ENCODE assay signal across 21 cellular contexts in genomic region chr20:38941726-38942389, GRCh38. TPM values are rescaled to one million over a fixed set of nuclear protein-coding genes. Genes with fewer than 3 reads are reported as not detected.
DNase-seq lines count a peak whose midpoint lies in the region; ATAC-seq and TF ChIP-seq lines count a peak whose summit lies in the region.
"Had no signal": no experiment of that assay in that cellular context is flagged by ENCODE, and none has a peak within 500 bp of the region (broad histone marks: within the 10 kb centered on the region; RNA-seq: fewer than 3 reads in every experiment).

No MANE protein-coding gene starts in this region.

- BruUV-seq in Calu3 (replicated peaks; lab: Mats Ljungman, UMichigan), result no TSS peak

- H3K36me3 ChIP-seq in WERI-Rb-1 (peaks cover 76% of the 10 kb centered on the region), mucosa of descending colon (ENCODE audit: low read depth) (no peaks in the 10 kb centered on the region)
- H3K36me3 ChIP-seq: prostate gland had no signal

- no peak overlapping the region for H3K27ac Mint-ChIP-seq in Calu3 (ENCODE audit: unreplicated experiment)
- H3K27ac Mint-ChIP-seq: activated naive CD8-positive, alpha-beta T cell treated with anti-CD3 and anti-CD28 coated beads, Interleukin-2, amount 10 ng/mL, durations not matched to agents 7 days and 5 days; type B pancreatic cell had no signal

- H3K27ac ChIP-seq in WERI-Rb-1, result no peak overlapping the region
- H3K27ac ChIP-seq: dorsolateral prefrontal cortex, heart left ventricle, prostate gland, SJSA1 had no signal

- peak; percentile 67 for ATAC-seq in mucosa of descending colon
- no peak for ATAC-seq in HG03139 (IDR thresholded peaks at IDR 0.05; ENCODE audit: unreplicated experiment)
- ATAC-seq: heart left ventricle had no signal

- H3K9me3 ChIP-seq in WERI-Rb-1 (ENCODE audit: severe bottlenecking) (no peaks in the 10 kb centered on the region), mucosa of descending colon (no peaks in the 10 kb centered on the region)
- H3K9me3 ChIP-seq: heart left ventricle, prostate gland, SJSA1 had no signal

- no peaks in the 10 kb centered on the region for H3K27me3 Mint-ChIP-seq in Calu3 (ENCODE audit: unreplicated experiment)
- H3K27me3 Mint-ChIP-seq: activated naive CD8-positive, alpha-beta T cell treated with anti-CD3 and anti-CD28 coated beads, Interleukin-2, amount 10 ng/mL, durations not matched to agents 7 days and 5 days; CD4-positive, alpha-beta memory T cell; type B pancreatic cell had no signal

- H3K36me3 Mint-ChIP-seq in Calu3 (ENCODE audit: insufficient read depth, unreplicated experiment), result peaks cover 22% of the 10 kb centered on the region
- H3K36me3 Mint-ChIP-seq: CD4-positive, alpha-beta memory T cell had no signal

- H3K4me1 Mint-ChIP-seq in Calu3 (ENCODE audit: low read depth, unreplicated experiment), result peaks cover 19% of the 10 kb centered on the region
- H3K4me1 Mint-ChIP-seq: CD4-positive, alpha-beta memory T cell had no signal

- CTCF ChIA-PET in Calu3 (lab: Charles Lee), result interaction anchor here (1.2 kb wide), 2 partner anchors 10 to 63 kb away, joined by 3 read pairs; no protein-coding TSS in a partner anchor

- peak; percentile 26 for TF ChIP-seq CTCF in Calu3 (IDR thresholded peaks at IDR 0.05; ENCODE audit: unreplicated experiment)
- 0 out of 2 replicates have a peak, but pooled peaks have one; percentile 4 for TF ChIP-seq CTCF in GM12875 (IDR thresholded peaks at IDR 0.05; ENCODE audit: borderline replicate concordance, insufficient read depth, low read depth, low read length)
- 0 out of 2 replicates have a peak, but pooled peaks have one; percentile 13 for TF ChIP-seq CTCF in WERI-Rb-1 (IDR thresholded peaks at IDR 0.05; ENCODE audit: low read depth, low read length)
- no peak for TF ChIP-seq CTCF in mucosa of descending colon (IDR thresholded peaks at IDR 0.05)

- intact Hi-C loops in Calu3 (cut with micrococcal nuclease; ENCODE audit: unreplicated experiment), result no loop called here
- intact Hi-C loops in mucosa of descending colon (cut with DNase I, micrococcal nuclease), result no loop called here

- H3K4me3 Mint-ChIP-seq in Calu3 (ENCODE audit: low read depth, unreplicated experiment), result no peak overlapping the region
- H3K4me3 Mint-ChIP-seq: activated naive CD8-positive, alpha-beta T cell treated with anti-CD3 and anti-CD28 coated beads, Interleukin-2, amount 10 ng/mL, durations not matched to agents 7 days and 5 days; CD4-positive, alpha-beta memory T cell; type B pancreatic cell had no signal

- H3K4me1 ChIP-seq in mucosa of descending colon (ENCODE audit: low read depth), result no peaks in the 10 kb centered on the region
- H3K4me1 ChIP-seq: heart left ventricle, prostate gland, SJSA1 had no signal

- DNase-seq in Calu3, result no peak
- no peak for DNase-seq in WERI-Rb-1
- DNase-seq in mucosa of descending colon, result no peak
- no peak for DNase-seq in NCI-H1092 (lab: John Stamatoyannopoulos, UW)
- DNase-seq in occipital lobe (lab: John Stamatoyannopoulos, UW), result no peak
- no peak for DNase-seq in OCI-M1 (lab: John Stamatoyannopoulos, UW)
- DNase-seq: activated CD4-positive, alpha-beta T cell treated with anti-CD3 and anti-CD28 coated beads for 48 hours; activated naive CD8-positive, alpha-beta T cell treated with anti-CD3 and anti-CD28 coated beads, Interleukin-2, amount 10 ng/mL, durations not matched to agents 7 days and 5 days; CD4-positive, alpha-beta memory T cell; dorsolateral prefrontal cortex; GF-D8; heart left ventricle; NCI-H1436; NCI-H2171; NCI-H526; stimulated activated CD8-positive, alpha-beta memory T cell treated with anti-CD3 and anti-CD28 coated beads, Interleukin-4, amount 100 ng/mL, for 48 hours had no signal

- H3K9me3 Mint-ChIP-seq in Calu3 (ENCODE audit: low read depth, unreplicated experiment), result no peaks in the 10 kb centered on the region
- H3K9me3 Mint-ChIP-seq: activated naive CD8-positive, alpha-beta T cell treated with anti-CD3 and anti-CD28 coated beads, Interleukin-2, amount 10 ng/mL, durations not matched to agents 7 days and 5 days; CD4-positive, alpha-beta memory T cell; type B pancreatic cell had no signal

- no peak overlapping the region for H3K4me3 ChIP-seq in GM12875 (ENCODE audit: low read depth, low read length)
- H3K4me3 ChIP-seq in WERI-Rb-1 (ENCODE audit: low read depth, low read length), result no peak overlapping the region
- no peak overlapping the region for H3K4me3 ChIP-seq in mucosa of descending colon
- H3K4me3 ChIP-seq: dorsolateral prefrontal cortex, heart left ventricle, prostate gland, SJSA1 had no signal

- no peaks in the 10 kb centered on the region for H3K27me3 ChIP-seq in WERI-Rb-1 (ENCODE audit: insufficient read depth, low read depth, severe bottlenecking)
- H3K27me3 ChIP-seq: dorsolateral prefrontal cortex, heart left ventricle, SJSA1 had no signal

RNA-seq across cellular contexts. Expression of gene FAM83D, which starts 15.6 kb away (rescaled TPM):
- total RNA-seq in Calu3 (2022) (73.0 and 84.0 TPM in 2 replicates), mucosa of descending colon (10 to 100 TPM in 2 of 3 donors, 1 to 10 TPM in 1; 3.4 to 13.9 (median 13.1) TPM), occipital lobe (1.7 TPM)

RNA-seq across cellular contexts. Expression of gene DHX35, which starts 20.3 kb away (rescaled TPM):
- total RNA-seq in Calu3 (2022) (18.9 and 19.1 TPM in 2 replicates), mucosa of descending colon (10 to 100 TPM; 14.8 to 16.4 (median 16.3) TPM), occipital lobe (12.6 TPM)
